ENCODE assay signal across 8 cellular contexts in genomic region chr4:15778191-15778741, GRCh38. TPM values are rescaled to one million over a fixed set of nuclear protein-coding genes. Genes with fewer than 3 reads are reported as not detected.
DNase-seq lines count a peak whose midpoint lies in the region; ATAC-seq and TF ChIP-seq lines count a peak whose summit lies in the region.

Gene CD38, plus strand, starts transcription at chr4:15778328. Its CDS starts 87 bp downstream, at chr4:15778415.

- no peaks in the 10 kb centered on the region for H3K9me3 ChIP-seq in CD8-positive, alpha-beta T cell (ENCODE audit: low read length)
- H3K9me3 ChIP-seq in neuron (ENCODE audit: low read length): no peaks in the 10 kb centered on the region

- H3K4me1 Mint-ChIP-seq in CD8-positive, alpha-beta T cell (ENCODE audit: low read depth): peaks cover 56% of the 10 kb centered on the region

- H3K27ac Mint-ChIP-seq in CD8-positive, alpha-beta T cell: peak within 1 kb of the TSS; percentile 68

- peak in 2 of 7 experiments; percentile 13 to 24 for DNase-seq in CD8-positive, alpha-beta T cell
- DNase-seq in activated CD4-positive, alpha-beta T cell treated with anti-CD3 and anti-CD28 coated beads, Interleukin-2, amount 50 U/mL, for 4 hours: peak; percentile 11 to 13
- DNase-seq in fibroblast of pulmonary artery (ENCODE audit: low read depth) (no peak), NCI-H446 treated with DMSO at 0.1 percent for 48 hours (lab: John Stamatoyannopoulos, UW) (no peak), NCI-H446 (lab: John Stamatoyannopoulos, UW) (no peak)

- peaks cover 29% of the 10 kb centered on the region for H3K4me1 ChIP-seq in CD8-positive, alpha-beta T cell (ENCODE audit: insufficient read depth, low read length)
- H3K4me1 ChIP-seq in neuron (ENCODE audit: insufficient read depth, low read length): peaks cover 15% of the 10 kb centered on the region

- no peaks in the 10 kb centered on the region for H3K27me3 Mint-ChIP-seq in CD8-positive, alpha-beta T cell (ENCODE audit: low read depth)

- H3K4me3 ChIP-seq in CD8-positive, alpha-beta T cell (ENCODE audit: low read depth, low read length): peak within 1 kb of the TSS; percentile 74
- H3K4me3 ChIP-seq in fibroblast of pulmonary artery (replicated peaks; ENCODE audit: low read depth, low read length) (peak within 1 kb of the TSS; percentile 52), neuron (ENCODE audit: low read length) (peak within 1 kb of the TSS; percentile 43)

- peak within 1 kb of the TSS; percentile 32 for H3K27ac ChIP-seq in CD8-positive, alpha-beta T cell (ENCODE audit: low read depth, low read length)

- intact Hi-C loops in CD8-positive, alpha-beta T cell (cut with DNase I, micrococcal nuclease): loop anchor here in 1 of 2 experiments (2.0 to 10.0 kb wide), 2 partner anchors 47 to 447 kb away; partner anchors contain the start of gene TAPT1

- CTCF ChIA-PET in CD8-positive, alpha-beta T cell (lab: Charles Lee): no interaction called here

- no peaks in the 10 kb centered on the region for H3K27me3 ChIP-seq in CD8-positive, alpha-beta T cell (ENCODE audit: insufficient read depth, low read length)
- peaks cover 64% of the 10 kb centered on the region for H3K27me3 ChIP-seq in neuron (ENCODE audit: insufficient read depth, low read length)

- no peaks in the 10 kb centered on the region for H3K9me3 Mint-ChIP-seq in CD8-positive, alpha-beta T cell

- H3K36me3 ChIP-seq in CD8-positive, alpha-beta T cell (ENCODE audit: insufficient read depth, low read length): no peaks in the 10 kb centered on the region
- H3K36me3 ChIP-seq in neuron (ENCODE audit: insufficient read depth, low read length): no peaks in the 10 kb centered on the region

- H3K36me3 Mint-ChIP-seq in CD8-positive, alpha-beta T cell: peaks cover 11% of the 10 kb centered on the region

- ATAC-seq in CD8-positive, alpha-beta T cell: peak; percentile 47
- ATAC-seq in GM19438 (IDR thresholded peaks at IDR 0.05; ENCODE audit: low read depth, unreplicated experiment) (peak; percentile 68), HG03520 (IDR thresholded peaks at IDR 0.05; ENCODE audit: unreplicated experiment) (peak; percentile 74)

- H2AFZ ChIP-seq in neuron (ENCODE audit: low read depth, low read length): peak within 1 kb of the TSS; percentile 76

- POLR2A ChIA-PET in CD8-positive, alpha-beta T cell (lab: Charles Lee): interaction anchor here (0.6 to 1.8 kb wide), 2 partner anchors 8 to 12 kb away, joined by 3 to 6 read pairs; no protein-coding TSS in a partner anchor

- TF ChIP-seq CTCF in CD8-positive, alpha-beta T cell (IDR thresholded peaks at IDR 0.05): no peak
- TF ChIP-seq CTCF in fibroblast of pulmonary artery (IDR thresholded peaks at IDR 0.05; ENCODE audit: low read length, missing control alignments): no peak

- H3K4me3 Mint-ChIP-seq in CD8-positive, alpha-beta T cell: peak within 1 kb of the TSS; percentile 85

RNA-seq across cellular contexts. Expression of gene CD38, which starts in this region (rescaled TPM):
- 1 to 10 TPM; 3.5 to 6.2 TPM for total RNA-seq in CD8-positive, alpha-beta T cell

Comparison
In these comparisons a context has a peak if more than half of its experiments do, and no peak if none do; other contexts are left out.
1. DNase-seq: peak in activated CD4-positive, alpha-beta T cell treated with anti-CD3 and anti-CD28 coated beads, Interleukin-2, amount 50 U/mL, for 4 hours (2 of 2); none in fibroblast of pulmonary artery (single experiment), NCI-H446 treated with DMSO at 0.1 percent for 48 hours (single experiment) and NCI-H446 (0 of 2).
2. Peak in every context shown above with its lines, with median percentiles within 50 percentile points of each other: ATAC-seq and H3K4me3 ChIP-seq.